Comparison of ENCODE assay signal across 28 cellular contexts in the genomic region with DNA sequence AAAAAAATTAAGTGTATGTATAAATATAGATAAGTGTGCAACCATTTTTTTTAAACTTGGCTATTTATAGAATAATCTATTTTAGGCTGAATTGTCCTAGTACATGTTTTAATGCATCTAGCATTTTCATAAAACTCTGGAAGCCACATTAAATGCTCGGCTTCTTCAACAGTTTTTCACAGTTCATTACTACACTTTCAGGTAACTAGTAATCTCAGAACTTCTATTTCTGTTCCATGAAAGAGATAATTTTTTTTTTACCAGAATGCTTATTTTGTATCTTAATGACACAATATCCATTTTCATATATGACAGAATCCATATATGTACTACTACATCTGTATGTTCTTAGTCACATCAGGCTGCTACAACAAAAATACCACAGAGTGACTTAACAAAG. TPM values are rescaled to one million over a fixed set of nuclear protein-coding genes. Genes with fewer than 3 reads are reported as not detected.
"Had no signal": no experiment of that assay in that cellular context is flagged by ENCODE, and none has a peak within 500 bp of the region (broad histone marks: within the 10 kb centered on the region; RNA-seq: fewer than 3 reads in every experiment).

No MANE protein-coding gene starts in this region.

- H3K36me3 Mint-ChIP-seq: activated naive CD4-positive, alpha-beta T cell treated with anti-CD3 and anti-CD28 coated beads, Interleukin-2, amount 10 ng/mL, durations not matched to agents 7 days and 5 days; activated naive CD4-positive, alpha-beta T cell treated with anti-CD3 and anti-CD28 coated beads, Interleukin-2, amount 50 U/mL, for 72 hours; activated naive CD8-positive, alpha-beta T cell treated with anti-CD3 and anti-CD28 coated beads, Interleukin-2, amount 10 ng/mL, durations not matched to agents 7 days and 5 days had no signal

- H3K27ac Mint-ChIP-seq: activated CD4-positive, alpha-beta memory T cell treated with anti-CD3 and anti-CD28 coated beads, Interleukin-2, amount 10 ng/mL, durations not matched to agents 7 days and 5 days; activated CD4-positive, alpha-beta T cell treated with anti-CD3 and anti-CD28 coated beads, Interleukin-2, amount 10 ng/mL, durations not matched to agents 7 days and 5 days; activated naive CD4-positive, alpha-beta T cell treated with anti-CD3 and anti-CD28 coated beads, Interleukin-2, amount 10 ng/mL, durations not matched to agents 7 days and 5 days; activated naive CD4-positive, alpha-beta T cell treated with anti-CD3 and anti-CD28 coated beads, Interleukin-2, amount 50 U/mL, for 72 hours; activated naive CD8-positive, alpha-beta T cell treated with anti-CD3 and anti-CD28 coated beads, Interleukin-2, amount 10 ng/mL, durations not matched to agents 7 days and 5 days; activated T-cell treated with anti-CD3 and anti-CD28 coated beads, Interleukin-2, amount 50 U/mL, for 24 hours; activated T-cell treated with anti-CD3 and anti-CD28 coated beads, Interleukin-2, amount 50 U/mL, for 72 hours; dendritic cell treated with granulocyte-macrophage colony-stimulating factor and Interleukin-4, amounts not matched to agents 40 ng/mL and 50 ng/mL, for 4 days had no signal

- H3K4me3 ChIP-seq: coronary artery, dorsolateral prefrontal cortex, esophagus muscularis mucosa, gastroesophageal sphincter, heart right ventricle had no signal

- H3K4me1 ChIP-seq: gastroesophageal sphincter had no signal

- H3K27ac ChIP-seq: coronary artery, dorsolateral prefrontal cortex, esophagus muscularis mucosa, foreskin keratinocyte, gastroesophageal sphincter had no signal

- DNase-seq: activated CD4-positive, alpha-beta memory T cell treated with anti-CD3 and anti-CD28 coated beads, Interleukin-2, amount 10 ng/mL, durations not matched to agents 7 days and 5 days; activated CD4-positive, alpha-beta T cell treated with anti-CD3 and anti-CD28 coated beads for 1 hour; activated CD4-positive, alpha-beta T cell treated with anti-CD3 and anti-CD28 coated beads for 4 hours; activated CD4-positive, alpha-beta T cell treated with anti-CD3 and anti-CD28 coated beads, Interleukin-2, amount 10 ng/mL, durations not matched to agents 7 days and 5 days; activated CD4-positive, alpha-beta T cell treated with anti-CD3 and anti-CD28 coated beads, Interleukin-2, amount 50 U/mL, for 4 hours; activated CD4-positive, CD25-positive, alpha-beta regulatory T cell; activated CD8-positive, alpha-beta memory T cell treated with anti-CD3 and anti-CD28 coated beads, Interleukin-2, amount 50 U/mL, for 48 hours; activated gamma-delta T cell; activated naive CD4-positive, alpha-beta T cell; activated naive CD4-positive, alpha-beta T cell treated with anti-CD3 and anti-CD28 coated beads, Interleukin-2, amount 10 ng/mL, durations not matched to agents 7 days and 5 days; activated naive CD8-positive, alpha-beta T cell treated with anti-CD3 and anti-CD28 coated beads, Interleukin-2, amount 10 ng/mL, durations not matched to agents 7 days and 5 days; activated T-cell treated with anti-CD3 and anti-CD28 coated beads for 4 hours; activated T-cell treated with anti-CD3 and anti-CD28 coated beads, Interleukin-2, amount 50 U/mL, for 24 hours; activated T-cell treated with anti-CD3 and anti-CD28 coated beads, Interleukin-2, amount 50 U/mL, for 72 hours; brain microvascular endothelial cell; dorsolateral prefrontal cortex; effector memory CD4-positive, alpha-beta T cell; endodermal cell; erythroblast; foreskin keratinocyte; heart right ventricle; T-helper 2 cell had no signal

- H3K27me3 ChIP-seq: brain microvascular endothelial cell, esophagus muscularis mucosa, foreskin keratinocyte, gastroesophageal sphincter, heart right ventricle had no signal

- H3K4me3 Mint-ChIP-seq: activated CD4-positive, alpha-beta memory T cell treated with anti-CD3 and anti-CD28 coated beads, Interleukin-2, amount 10 ng/mL, durations not matched to agents 7 days and 5 days; activated CD4-positive, alpha-beta T cell treated with anti-CD3 and anti-CD28 coated beads, Interleukin-2, amount 10 ng/mL, durations not matched to agents 7 days and 5 days; activated naive CD4-positive, alpha-beta T cell treated with anti-CD3 and anti-CD28 coated beads, Interleukin-2, amount 10 ng/mL, durations not matched to agents 7 days and 5 days; activated naive CD8-positive, alpha-beta T cell treated with anti-CD3 and anti-CD28 coated beads, Interleukin-2, amount 10 ng/mL, durations not matched to agents 7 days and 5 days; activated T-cell treated with anti-CD3 and anti-CD28 coated beads, Interleukin-2, amount 50 U/mL, for 24 hours; activated T-cell treated with anti-CD3 and anti-CD28 coated beads, Interleukin-2, amount 50 U/mL, for 72 hours; central memory CD8-positive, alpha-beta T cell; dendritic cell treated with granulocyte-macrophage colony-stimulating factor and Interleukin-4, amounts not matched to agents 40 ng/mL and 50 ng/mL, for 4 days; endodermal cell had no signal

- ATAC-seq: activated naive CD4-positive, alpha-beta T cell treated with anti-CD3 and anti-CD28 coated beads, Interleukin-2, amount 50 U/mL, for 72 hours; activated T-cell treated with anti-CD3 and anti-CD28 coated beads, Interleukin-2, amount 50 U/mL, for 72 hours; foreskin keratinocyte; gastroesophageal sphincter had no signal

- H3K9me3 ChIP-seq: esophagus muscularis mucosa, gastroesophageal sphincter, heart right ventricle had no signal

- H3K9me3 Mint-ChIP-seq: activated CD4-positive, alpha-beta memory T cell treated with anti-CD3 and anti-CD28 coated beads, Interleukin-2, amount 10 ng/mL, durations not matched to agents 7 days and 5 days; activated CD4-positive, alpha-beta T cell treated with anti-CD3 and anti-CD28 coated beads, Interleukin-2, amount 10 ng/mL, durations not matched to agents 7 days and 5 days; activated naive CD4-positive, alpha-beta T cell treated with anti-CD3 and anti-CD28 coated beads, Interleukin-2, amount 10 ng/mL, durations not matched to agents 7 days and 5 days; activated naive CD4-positive, alpha-beta T cell treated with anti-CD3 and anti-CD28 coated beads, Interleukin-2, amount 50 U/mL, for 72 hours; activated naive CD8-positive, alpha-beta T cell treated with anti-CD3 and anti-CD28 coated beads, Interleukin-2, amount 10 ng/mL, durations not matched to agents 7 days and 5 days; activated T-cell treated with anti-CD3 and anti-CD28 coated beads, Interleukin-2, amount 50 U/mL, for 24 hours; activated T-cell treated with anti-CD3 and anti-CD28 coated beads, Interleukin-2, amount 50 U/mL, for 72 hours; central memory CD8-positive, alpha-beta T cell; dendritic cell treated with granulocyte-macrophage colony-stimulating factor and Interleukin-4, amounts not matched to agents 40 ng/mL and 50 ng/mL, for 4 days; endodermal cell had no signal

- H3K4me1 Mint-ChIP-seq: activated CD4-positive, alpha-beta memory T cell treated with anti-CD3 and anti-CD28 coated beads, Interleukin-2, amount 10 ng/mL, durations not matched to agents 7 days and 5 days; activated CD4-positive, alpha-beta T cell treated with anti-CD3 and anti-CD28 coated beads, Interleukin-2, amount 10 ng/mL, durations not matched to agents 7 days and 5 days; activated naive CD4-positive, alpha-beta T cell treated with anti-CD3 and anti-CD28 coated beads, Interleukin-2, amount 10 ng/mL, durations not matched to agents 7 days and 5 days; activated naive CD8-positive, alpha-beta T cell treated with anti-CD3 and anti-CD28 coated beads, Interleukin-2, amount 10 ng/mL, durations not matched to agents 7 days and 5 days; central memory CD8-positive, alpha-beta T cell had no signal

RNA-seq across cellular contexts. Expression of a gene that starts 43.3 kb away (rescaled TPM):
- total RNA-seq: activated CD4-positive, alpha-beta T cell treated with anti-CD3 and anti-CD28 coated beads, Interleukin-2, amount 10 ng/mL, durations not matched to agents 7 days and 5 days; activated naive CD8-positive, alpha-beta T cell treated with anti-CD3 and anti-CD28 coated beads, Interleukin-2, amount 10 ng/mL, durations not matched to agents 7 days and 5 days had no signal
